In genomic region chr6:158834675-158835385, GRCh38 we compare ENCODE assay signal across 18 cellular contexts. TPM values are rescaled to one million over a fixed set of nuclear protein-coding genes. Genes with fewer than 3 reads are reported as not detected.
A peak's percentile ranks its signal among the peaks of the same experiment; 100 is the strongest.
DNase-seq lines count a peak whose midpoint lies in the region; ATAC-seq and TF ChIP-seq lines count a peak whose summit lies in the region.
"Had no signal": no experiment of that assay in that cellular context is flagged by ENCODE, and none has a peak within 500 bp of the region (broad histone marks: within the 10 kb centered on the region; RNA-seq: fewer than 3 reads in every experiment).

No MANE protein-coding gene starts in this region.

- TF ChIP-seq POLR2A in lower leg skin (IDR thresholded peaks at IDR 0.05) = no peak

- in situ Hi-C loops in GM13977 (cut with MboI; ENCODE audit: low pct_unique_long_range_greater_than_20kb, low sequenced_read_pairs, unreplicated experiment) = no loop called here

- peaks cover 14% of the 10 kb centered on the region for H3K4me1 Mint-ChIP-seq in progenitor cell of endocrine pancreas (ENCODE audit: low read depth)

- peak overlapping the region; percentile 17 for H3K4me3 Mint-ChIP-seq in progenitor cell of endocrine pancreas (ENCODE audit: low read depth)
- H3K4me3 Mint-ChIP-seq: activated T-cell treated with anti-CD3 and anti-CD28 coated beads, Interleukin-2, amount 50 U/mL, for 24 hours; immature natural killer cell had no signal

- no peaks in the 10 kb centered on the region for H3K36me3 Mint-ChIP-seq in progenitor cell of endocrine pancreas (ENCODE audit: insufficient read depth)
- H3K36me3 Mint-ChIP-seq: activated naive CD4-positive, alpha-beta T cell treated with anti-CD3 and anti-CD28 coated beads, Interleukin-2, amount 50 U/mL, for 72 hours; immature natural killer cell had no signal

- WGBS in lower leg skin, 2 donors = 85 to 92% methylated on average over 9 of the region's 9 CpGs

- peak overlapping the region; percentile 93 for H3K4me2 ChIP-seq in OCI-LY3 (ENCODE audit: low read length)
- H3K4me2 ChIP-seq: KMS-11 had no signal

- H3K27ac Mint-ChIP-seq in progenitor cell of endocrine pancreas = peak overlapping the region; percentile 80
- H3K27ac Mint-ChIP-seq: activated T-cell treated with anti-CD3 and anti-CD28 coated beads, Interleukin-2, amount 50 U/mL, for 24 hours had no signal

- 0 out of 2 replicates have a peak overlapping the region, but pooled peaks have one; percentile 94 for H2AFZ ChIP-seq in OCI-LY3 (ENCODE audit: low read depth, low read length)

- TF ChIP-seq CTCF in OCI-LY3 (IDR thresholded peaks at IDR 0.05; ENCODE audit: low read depth, low read length) (no peak), left lung (IDR thresholded peaks at IDR 0.05) (no peak), progenitor cell of endocrine pancreas (IDR thresholded peaks at IDR 0.05; ENCODE audit: unreplicated experiment) (no peak), GM13977 (IDR thresholded peaks at IDR 0.05; ENCODE audit: extremely low read depth, insufficient read depth, missing control alignments) (no peak), lower leg skin (IDR thresholded peaks at IDR 0.05) (no peak)

- H3K36me3 ChIP-seq in OCI-LY3 (replicated peaks; ENCODE audit: low read depth, low read length) (no peaks in the 10 kb centered on the region), left lung (no peaks in the 10 kb centered on the region)
- H3K36me3 ChIP-seq: right lobe of liver had no signal

- no peak overlapping the region for H3K9ac ChIP-seq in OCI-LY3 (ENCODE audit: low read length)
- H3K9ac ChIP-seq: KMS-11 had no signal

- peak; percentile 10 for DNase-seq in DMS79 (lab: John Stamatoyannopoulos, UW)
- no peak for DNase-seq in left lung
- no peak for DNase-seq in progenitor cell of endocrine pancreas (ENCODE audit: low spot score, unreplicated experiment)
- DNase-seq in GM13977 (ENCODE audit: low spot score) = no peak
- no peak for DNase-seq in lower leg skin (ENCODE audit: low spot score in 2 of 2)
- no peak for DNase-seq in RPMI8226
- DNase-seq: activated T-cell treated with anti-CD3 and anti-CD28 coated beads, Interleukin-2, amount 50 U/mL, for 24 hours; AML-193; immature natural killer cell; midbrain; NCI-H1105 treated with DMSO at 0.1 percent for 48 hours; NCI-H748 treated with DMSO at 0.1 percent for 48 hours; nucleus accumbens; stimulated activated CD4-positive, alpha-beta T cell treated with anti-CD3 and anti-CD28 coated beads, Interleukin-1b, Interleukin-23, amount 100 ng/mL, for 48 hours had no signal

- no peaks in the 10 kb centered on the region for H3K9me3 Mint-ChIP-seq in progenitor cell of endocrine pancreas (ENCODE audit: low read depth)
- H3K9me3 Mint-ChIP-seq: activated naive CD4-positive, alpha-beta T cell treated with anti-CD3 and anti-CD28 coated beads, Interleukin-2, amount 50 U/mL, for 72 hours; activated T-cell treated with anti-CD3 and anti-CD28 coated beads, Interleukin-2, amount 50 U/mL, for 24 hours; immature natural killer cell had no signal

- no peaks in the 10 kb centered on the region for H3K9me3 ChIP-seq in OCI-LY3 (ENCODE audit: insufficient read depth, low read length)
- H3K9me3 ChIP-seq in left lung = no peaks in the 10 kb centered on the region
- H3K9me3 ChIP-seq: right lobe of liver had no signal

- H3K79me2 ChIP-seq in OCI-LY3 (ENCODE audit: low read length) = no peaks in the 10 kb centered on the region

- H3K4me3 ChIP-seq in OCI-LY3 (ENCODE audit: low read length) (no peak overlapping the region), left lung (no peak overlapping the region), lower leg skin (ENCODE audit: low read depth, poor library complexity, severe bottlenecking) (no peak overlapping the region)

- no peaks in the 10 kb centered on the region for H4K20me1 ChIP-seq in OCI-LY3 (ENCODE audit: insufficient read depth, low read length)

- H3K27me3 ChIP-seq in OCI-LY3 (ENCODE audit: low read depth, low read length) = no peaks in the 10 kb centered on the region
- no peaks in the 10 kb centered on the region for H3K27me3 ChIP-seq in left lung
- H3K27me3 ChIP-seq: right lobe of liver had no signal

- peak; percentile 53 for ATAC-seq in left lung
- ATAC-seq: activated naive CD4-positive, alpha-beta T cell treated with anti-CD3 and anti-CD28 coated beads, Interleukin-2, amount 50 U/mL, for 72 hours had no signal

- H3K27ac ChIP-seq in OCI-LY3 (ENCODE audit: low read length) = no peak overlapping the region
- peak overlapping the region; percentile 67 to 72 for H3K27ac ChIP-seq in left lung
- H3K27ac ChIP-seq: KMS-11 had no signal

- H3K4me1 ChIP-seq in OCI-LY3 (ENCODE audit: low read length) (peaks cover 8% of the 10 kb centered on the region; the same call in 1 of the 2 replicates), left lung (peaks cover 0 to 8% of the 10 kb centered on the region in 2 donors)

- H3K27me3 Mint-ChIP-seq in progenitor cell of endocrine pancreas = no peaks in the 10 kb centered on the region
- H3K27me3 Mint-ChIP-seq: activated T-cell treated with anti-CD3 and anti-CD28 coated beads, Interleukin-2, amount 50 U/mL, for 24 hours had no signal

- intact Hi-C loops in left lung (cut with DNase I) (no loop called here), lower leg skin (cut with DNase I; ENCODE audit: low total_unique reads) (no loop called here)

RNA-seq across cellular contexts. Expression of gene EZR, which starts 15.7 kb away (rescaled TPM):
- total RNA-seq in left lung = 100 to 1,000 TPM; 315 to 328 TPM
- 258 and 274 TPM in 2 replicates for total RNA-seq in progenitor cell of endocrine pancreas
- total RNA-seq in lower leg skin = 100 to 1,000 TPM; 200 to 235 (median 212) TPM
